8 cellular contexts compared by ENCODE assay signal in the genomic region with DNA sequence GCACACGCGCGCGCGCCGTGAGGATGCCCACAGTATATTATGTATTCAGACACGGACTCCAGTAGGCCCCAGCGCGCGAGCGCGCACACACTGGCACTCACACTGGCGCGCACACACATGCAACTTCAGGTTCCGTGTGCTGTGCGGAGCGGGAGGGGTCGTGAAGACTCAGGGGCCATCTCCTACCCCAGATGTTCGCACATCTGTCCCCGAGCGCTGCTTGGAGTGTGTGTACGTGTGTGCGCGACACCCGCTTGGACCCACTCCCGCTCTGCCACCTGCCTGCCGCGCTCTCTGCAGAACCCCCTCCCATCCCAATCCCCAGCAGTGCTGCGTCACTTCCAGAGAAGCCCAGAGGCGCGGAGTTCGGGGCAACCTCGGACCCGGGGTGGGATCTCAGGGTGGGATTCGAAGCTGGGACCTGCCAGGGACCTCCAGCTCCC. TPM values are rescaled to one million over a fixed set of nuclear protein-coding genes. Genes with fewer than 3 reads are reported as not detected.
DNase-seq lines count a peak whose midpoint lies in the region; ATAC-seq and TF ChIP-seq lines count a peak whose summit lies in the region.

No MANE protein-coding gene starts in this region.

- H3K27me3 ChIP-seq in mesendoderm (ENCODE audit: insufficient read depth, low read length, poor library complexity) = peaks cover 3% of the 10 kb centered on the region
- no peaks in the 10 kb centered on the region for H3K27me3 ChIP-seq in upper lobe of right lung
- peaks cover 22% of the 10 kb centered on the region for H3K27me3 ChIP-seq in CD8-positive, alpha-beta T cell (ENCODE audit: insufficient read depth, low read length)

- H3K36me3 Mint-ChIP-seq in activated naive CD4-positive, alpha-beta T cell treated with anti-CD3 and anti-CD28 coated beads, Interleukin-2, amount 10 ng/mL, durations not matched to agents 7 days and 5 days = peaks cover 2% of the 10 kb centered on the region
- H3K36me3 Mint-ChIP-seq in chondrocyte (ENCODE audit: low read depth) = no peaks in the 10 kb centered on the region
- no peaks in the 10 kb centered on the region for H3K36me3 Mint-ChIP-seq in CD8-positive, alpha-beta T cell

- intact Hi-C loops in upper lobe of right lung (cut with DNase I) = no loop called here
- intact Hi-C loops in CD8-positive, alpha-beta T cell (cut with DNase I, micrococcal nuclease) = loop anchor here in 1 of 2 experiments (5.0 kb wide), 1 partner anchor 1578 kb away; no protein-coding TSS in a partner anchor

- peaks cover 10% of the 10 kb centered on the region for H3K79me2 ChIP-seq in mesendoderm (ENCODE audit: control insufficient read depth, insufficient read depth, low read length)

- peak overlapping the region; percentile 37 for H3K4me3 ChIP-seq in mesendoderm (ENCODE audit: low read length)
- peak overlapping the region; percentile 72 for H3K4me3 ChIP-seq in upper lobe of right lung
- H3K4me3 ChIP-seq in CD8-positive, alpha-beta T cell (ENCODE audit: low read depth, low read length) = no peak overlapping the region

- H3K79me1 ChIP-seq in mesendoderm (ENCODE audit: low read length) = peaks cover 3% of the 10 kb centered on the region

- no peak overlapping the region for H4K5ac ChIP-seq in mesendoderm (ENCODE audit: low read length)

- peaks cover 19% of the 10 kb centered on the region for H3K4me1 ChIP-seq in mesendoderm (ENCODE audit: control insufficient read depth, low read depth, low read length)
- H3K4me1 ChIP-seq in upper lobe of right lung = peaks cover 35% of the 10 kb centered on the region
- peaks cover 15% of the 10 kb centered on the region for H3K4me1 ChIP-seq in CD8-positive, alpha-beta T cell (ENCODE audit: insufficient read depth, low read length)

- ATAC-seq in upper lobe of right lung (peak; percentile 6), HG03108 (IDR thresholded peaks at IDR 0.05; ENCODE audit: unreplicated experiment) (no peak)
- no peak for ATAC-seq in CD8-positive, alpha-beta T cell

- peak overlapping the region; percentile 83 for H3K4me3 Mint-ChIP-seq in activated naive CD4-positive, alpha-beta T cell treated with anti-CD3 and anti-CD28 coated beads, Interleukin-2, amount 10 ng/mL, durations not matched to agents 7 days and 5 days
- peak overlapping the region; percentile 86 for H3K4me3 Mint-ChIP-seq in chondrocyte (ENCODE audit: unreplicated experiment)
- H3K4me3 Mint-ChIP-seq in CD8-positive, alpha-beta T cell = no peak overlapping the region

- TF ChIP-seq CTCF in chondrocyte (IDR thresholded peaks at IDR 0.05) (no peak), upper lobe of right lung (IDR thresholded peaks at IDR 0.05) (no peak)
- TF ChIP-seq CTCF in CD8-positive, alpha-beta T cell (IDR thresholded peaks at IDR 0.05) = no peak

- H3K27ac ChIP-seq in mesendoderm (ENCODE audit: low read depth, low read length) (peak overlapping the region; percentile 92), upper lobe of right lung (peak overlapping the region; percentile 70)
- H3K27ac ChIP-seq in CD8-positive, alpha-beta T cell (ENCODE audit: low read depth, low read length) = no peak overlapping the region

- H2BK5ac ChIP-seq in mesendoderm (ENCODE audit: low read length) = no peak overlapping the region

- CTCF ChIA-PET in activated naive CD4-positive, alpha-beta T cell treated with anti-CD3 and anti-CD28 coated beads, Interleukin-2, amount 10 ng/mL, durations not matched to agents 7 days and 5 days (lab: Charles Lee) = no interaction called here
- CTCF ChIA-PET in CD8-positive, alpha-beta T cell (lab: Charles Lee) = interaction anchor here (1.2 kb wide), 1 partner anchor 9 kb away, joined by 3 read pairs; no protein-coding TSS in a partner anchor

- H3K18ac ChIP-seq in mesendoderm (ENCODE audit: low read length) = peak overlapping the region; percentile 86

- DNase-seq in activated naive CD4-positive, alpha-beta T cell treated with anti-CD3 and anti-CD28 coated beads, Interleukin-2, amount 10 ng/mL, durations not matched to agents 7 days and 5 days = no peak
- no peak for DNase-seq in activated naive CD4-positive, alpha-beta T cell treated with anti-CD3 and anti-CD28 coated beads, Interleukin-2, amount 50 U/mL, for 16 hours
- DNase-seq in chondrocyte (ENCODE audit: low spot score) (no peak), mesendoderm (no peak), upper lobe of right lung (peak; percentile 73), NCI-H1092 treated with DMSO at 0.1 percent for 48 hours (lab: John Stamatoyannopoulos, UW) (no peak)
- DNase-seq in CD8-positive, alpha-beta T cell = no peak

- H2BK15ac ChIP-seq in mesendoderm (replicated peaks; ENCODE audit: low read depth) = no peak overlapping the region

- peaks cover 57% of the 10 kb centered on the region for H3K4me1 Mint-ChIP-seq in activated naive CD4-positive, alpha-beta T cell treated with anti-CD3 and anti-CD28 coated beads, Interleukin-2, amount 10 ng/mL, durations not matched to agents 7 days and 5 days
- H3K4me1 Mint-ChIP-seq in chondrocyte (ENCODE audit: low read depth) = peaks cover 70% of the 10 kb centered on the region
- peaks cover 33% of the 10 kb centered on the region for H3K4me1 Mint-ChIP-seq in CD8-positive, alpha-beta T cell (ENCODE audit: low read depth)

- H3K27ac Mint-ChIP-seq in activated naive CD4-positive, alpha-beta T cell treated with anti-CD3 and anti-CD28 coated beads, Interleukin-2, amount 10 ng/mL, durations not matched to agents 7 days and 5 days = no peak overlapping the region
- H3K27ac Mint-ChIP-seq in chondrocyte (ENCODE audit: unreplicated experiment) = peak overlapping the region; percentile 68
- no peak overlapping the region for H3K27ac Mint-ChIP-seq in CD8-positive, alpha-beta T cell

- H3K36me3 ChIP-seq in mesendoderm (ENCODE audit: control insufficient read depth, insufficient read depth, low read length) (no peaks in the 10 kb centered on the region), upper lobe of right lung (no peaks in the 10 kb centered on the region)
- H3K36me3 ChIP-seq in CD8-positive, alpha-beta T cell (ENCODE audit: insufficient read depth, low read length) = no peaks in the 10 kb centered on the region

- WGBS in mesendoderm (ENCODE audit: extremely low coverage, insufficient coverage, low lambda C conversion rate) = no CpG with 5 or more reads among the region's 35 CpGs

- H4K8ac ChIP-seq in mesendoderm (ENCODE audit: low read depth, low read length) = no peak overlapping the region

- no peaks in the 10 kb centered on the region for H3K9me3 ChIP-seq in upper lobe of right lung
- H3K9me3 ChIP-seq in CD8-positive, alpha-beta T cell (ENCODE audit: low read length) = no peaks in the 10 kb centered on the region

- no peak overlapping the region for H2AK5ac ChIP-seq in mesendoderm (ENCODE audit: low read length)

- peak overlapping the region; percentile 82 for H3K4me2 ChIP-seq in mesendoderm (ENCODE audit: low read length)

- no peaks in the 10 kb centered on the region for H3K9me3 Mint-ChIP-seq in activated naive CD4-positive, alpha-beta T cell treated with anti-CD3 and anti-CD28 coated beads, Interleukin-2, amount 10 ng/mL, durations not matched to agents 7 days and 5 days
- no peaks in the 10 kb centered on the region for H3K9me3 Mint-ChIP-seq in chondrocyte (ENCODE audit: low read depth)
- H3K9me3 Mint-ChIP-seq in CD8-positive, alpha-beta T cell = no peaks in the 10 kb centered on the region

- H3K56ac ChIP-seq in mesendoderm (ENCODE audit: low read length) = peak overlapping the region; percentile 93

- POLR2A ChIA-PET in CD8-positive, alpha-beta T cell (lab: Charles Lee) = no interaction called here

- H3K27me3 Mint-ChIP-seq in activated naive CD4-positive, alpha-beta T cell treated with anti-CD3 and anti-CD28 coated beads, Interleukin-2, amount 10 ng/mL, durations not matched to agents 7 days and 5 days = peaks cover 96% of the 10 kb centered on the region
- no peaks in the 10 kb centered on the region for H3K27me3 Mint-ChIP-seq in chondrocyte (ENCODE audit: low read depth)
- peaks cover 67% of the 10 kb centered on the region for H3K27me3 Mint-ChIP-seq in CD8-positive, alpha-beta T cell (ENCODE audit: low read depth)

- H2BK120ac ChIP-seq in mesendoderm (ENCODE audit: low read depth, low read length) = no peak overlapping the region

- H3K4ac ChIP-seq in mesendoderm (ENCODE audit: low read depth, low read length) = peak overlapping the region; percentile 96

- no peak overlapping the region for H3K23ac ChIP-seq in mesendoderm (ENCODE audit: low read length)

- H3K9ac ChIP-seq in mesendoderm (ENCODE audit: low read length) = peak overlapping the region; percentile 79

RNA-seq across cellular contexts. Expression of gene NRP2, which starts 2.6 kb away (rescaled TPM):
- 31.7 to 83.7 TPM (median 34.5 TPM) in 3 replicates for total RNA-seq in chondrocyte
- 25.9 TPM for polyA plus RNA-seq in mesendoderm (2013, experiment 1 of 2)
- polyA plus RNA-seq in mesendoderm (2013, experiment 2 of 2) = 23.7 TPM
- total RNA-seq in upper lobe of right lung = 75.3 TPM
- total RNA-seq in CD8-positive, alpha-beta T cell = not detected

Comparison
In these comparisons a context has a peak if more than half of its experiments do, and no peak if none do; other contexts are left out.
1. RNA of gene NRP2, which starts 2.6 kb away (total RNA-seq): 75.3 TPM in upper lobe of right lung (single experiment) and 31.7 to 83.7 TPM in chondrocyte; not detected in CD8-positive, alpha-beta T cell; every median in the first group is over 10 times any median in the second.